In genomic region chr2:10452334-10452733, GRCh38 we compare ENCODE assay signal across 10 cellular contexts. TPM values are rescaled to one million over a fixed set of nuclear protein-coding genes. Genes with fewer than 3 reads are reported as not detected.
DNase-seq lines count a peak whose midpoint lies in the region; ATAC-seq and TF ChIP-seq lines count a peak whose summit lies in the region.
"Had no signal": no experiment of that assay in that cellular context is flagged by ENCODE, and none has a peak within 500 bp of the region (broad histone marks: within the 10 kb centered on the region; RNA-seq: fewer than 3 reads in every experiment).

No MANE protein-coding gene starts in this region.

- peaks cover 7 to 26% of the 10 kb centered on the region in 2 donors for H3K4me1 ChIP-seq in ascending aorta
- H3K4me1 ChIP-seq in right atrium auricular region = peaks cover 0 to 36% of the 10 kb centered on the region in 2 donors

- H3K4me3 Mint-ChIP-seq in osteocyte (ENCODE audit: unreplicated experiment) = no peak overlapping the region
- H3K4me3 Mint-ChIP-seq: memory B cell had no signal

- H3K36me3 ChIP-seq in ascending aorta = no peaks in the 10 kb centered on the region
- H3K36me3 ChIP-seq in right atrium auricular region = no peaks in the 10 kb centered on the region

- H3K9me3 ChIP-seq in ascending aorta (no peaks in the 10 kb centered on the region), right atrium auricular region (no peaks in the 10 kb centered on the region)

- intact Hi-C loops in ascending aorta (cut with DNase I) = loop anchor here (10.0 kb wide), 1 partner anchor 232 kb away; the partner anchor contains the start of gene NOL10

- peak; percentile 43 for DNase-seq in DMS79 (lab: John Stamatoyannopoulos, UW)
- peak; percentile 62 for DNase-seq in NCI-H2107 treated with DMSO at 0.1 percent for 48 hours (lab: John Stamatoyannopoulos, UW; ENCODE audit: unreplicated experiment)
- peak; percentile 76 to 92 for DNase-seq in cardiac fibroblast (ENCODE audit: low read depth in 2 of 2)
- DNase-seq in osteocyte (ENCODE audit: extremely low spot score, unreplicated experiment) = no peak
- no peak for DNase-seq in germinal center (ENCODE audit: low spot score)
- DNase-seq in ascending aorta (ENCODE audit: low spot score in 2 of 2) = no peak
- DNase-seq in right atrium auricular region (ENCODE audit: low spot score) = no peak
- DNase-seq: amniotic stem cell had no signal

- H3K27me3 ChIP-seq in ascending aorta = no peaks in the 10 kb centered on the region
- no peaks in the 10 kb centered on the region for H3K27me3 ChIP-seq in right atrium auricular region

- H3K4me1 Mint-ChIP-seq in osteocyte (ENCODE audit: unreplicated experiment) = peaks cover 33% of the 10 kb centered on the region

- no peak for ATAC-seq in HG02981 (IDR thresholded peaks at IDR 0.05; ENCODE audit: unreplicated experiment)

- H3K27ac Mint-ChIP-seq in osteocyte (ENCODE audit: unreplicated experiment) = peak overlapping the region; percentile 76
- H3K27ac Mint-ChIP-seq: memory B cell had no signal

- TF ChIP-seq CTCF in cardiac fibroblast (IDR thresholded peaks at IDR 0.05; ENCODE audit: low read depth, low read length) (no peak), osteocyte (IDR thresholded peaks at IDR 0.05) (no peak), ascending aorta (IDR thresholded peaks at IDR 0.05) (no peak), right atrium auricular region (IDR thresholded peaks at IDR 0.05) (no peak)

- no peak overlapping the region for H3K4me3 ChIP-seq in cardiac fibroblast (replicated peaks in 1 of 2; ENCODE audit: low read depth in 2 of 2, low read length in 2 of 2)
- no peak overlapping the region for H3K4me3 ChIP-seq in ascending aorta
- H3K4me3 ChIP-seq in right atrium auricular region = no peak overlapping the region

- no peaks in the 10 kb centered on the region for H3K9me3 Mint-ChIP-seq in osteocyte (ENCODE audit: unreplicated experiment)
- H3K9me3 Mint-ChIP-seq: memory B cell had no signal

- H3K36me3 Mint-ChIP-seq in osteocyte (ENCODE audit: unreplicated experiment) = no peaks in the 10 kb centered on the region
- H3K36me3 Mint-ChIP-seq: memory B cell had no signal

- peaks cover 2% of the 10 kb centered on the region for H3K27me3 Mint-ChIP-seq in osteocyte (ENCODE audit: unreplicated experiment)
- H3K27me3 Mint-ChIP-seq: memory B cell had no signal

- H3K27ac ChIP-seq in ascending aorta (no peak overlapping the region), right atrium auricular region (no peak overlapping the region)

RNA-seq across cellular contexts. Expression of gene ODC1, which starts 4.2 kb away (rescaled TPM):
- 41.7 and 44.8 TPM in 2 replicates for total RNA-seq in osteocyte
- 82.8 TPM for total RNA-seq in ascending aorta
- 10 to 100 TPM; 41.3 to 73.9 TPM for total RNA-seq in right atrium auricular region

Comparison
In these comparisons a context has a peak if more than half of its experiments do, and no peak if none do; other contexts are left out.
1. DNase-seq: peak in DMS79 (single experiment), NCI-H2107 treated with DMSO at 0.1 percent for 48 hours (single experiment) and cardiac fibroblast (2 of 2); none in osteocyte (single experiment), germinal center (single experiment), ascending aorta (0 of 2) and right atrium auricular region (single experiment).